Comparison of ENCODE assay signal across 11 cellular contexts in genomic region chr2:236642584-236643291, GRCh38.
DNase-seq lines count a peak whose midpoint lies in the region; ATAC-seq, FAIRE-seq and TF ChIP-seq lines count a peak whose summit lies in the region.
"Had no signal": no experiment of that assay in that cellular context is flagged by ENCODE, and none has a peak within 500 bp of the region (broad histone marks: within the 10 kb centered on the region; RNA-seq: fewer than 3 reads in every experiment).

No MANE protein-coding gene starts in this region.

- no peak for TF ChIP-seq POLR2A in breast epithelium (IDR thresholded peaks at IDR 0.05)

- dilution Hi-C loops in keratinocyte (cut with MboI; ENCODE audit: extremely low pct_ligation_motif_present, low sequenced_read_pairs) = no loop called here

- intact Hi-C loops in breast epithelium (cut with DNase I; ENCODE audit: low total_unique reads) = no loop called here

- TF ChIP-seq CTCF in breast epithelium (IDR thresholded peaks at IDR 0.05) (no peak), keratinocyte (optimal IDR thresholded peaks at IDR 0.05 in 1 of 3, IDR thresholded peaks at IDR 0.05 in 1 of 3, conservative IDR thresholded peaks at IDR 0.05 in 1 of 3; ENCODE audit: extremely low read depth in 1 of 3, insufficient read depth in 2 of 3, low read length in 3 of 3) (no peak)

- H3K9me3 ChIP-seq in breast epithelium (no peaks in the 10 kb centered on the region), keratinocyte (ENCODE audit: control insufficient read depth, low read depth, low read length) (peaks cover 12% of the 10 kb centered on the region)

- peak overlapping the region; percentile 37 for H2AFZ ChIP-seq in keratinocyte (ENCODE audit: control insufficient read depth, low read length)

- peak overlapping the region; percentile 66 for H3K9ac ChIP-seq in keratinocyte (ENCODE audit: control insufficient read depth, extremely low read depth, insufficient read depth, low read length)

- FAIRE-seq in keratinocyte (lab: Jason Lieb, UNC) = peak; percentile 48

- H3K4me1 ChIP-seq in breast epithelium (no peaks in the 10 kb centered on the region), keratinocyte (ENCODE audit: control insufficient read depth, extremely low read depth, insufficient read depth, low read length) (peaks cover 13% of the 10 kb centered on the region)

- peak overlapping the region; percentile 67 for H3K4me2 ChIP-seq in keratinocyte (ENCODE audit: control insufficient read depth, extremely low read depth, insufficient read depth, low read depth, low read length)

- H4K20me1 ChIP-seq in keratinocyte (ENCODE audit: control insufficient read depth, extremely low read depth, insufficient read depth, low read length) = no peaks in the 10 kb centered on the region

- DNase-seq in HCEC 1CT (peak; percentile 97), breast epithelium (ENCODE audit: low spot score in 2 of 2) (peak; percentile 60 to 71), keratinocyte (ENCODE audit: low read depth, low spot score) (peak; percentile 78), smooth muscle cell of the brain vasculature (ENCODE audit: low read depth, low spot score) (peak; percentile 84), COR-L47 (lab: John Stamatoyannopoulos, UW) (no peak)
- DNase-seq: activated naive CD8-positive, alpha-beta T cell treated with anti-CD3 and anti-CD28 coated beads for 36 hours; NK-92 treated with Interleukin-12 subunit alpha and Interleukin-12 subunit beta, amount 100 ng/mL, for 24 hours; retina had no signal

- H3K79me2 ChIP-seq in keratinocyte (ENCODE audit: control insufficient read depth, insufficient read depth, low read length) = no peaks in the 10 kb centered on the region

- no peak for ATAC-seq in HG03521 (IDR thresholded peaks at IDR 0.05; ENCODE audit: unreplicated experiment)
- ATAC-seq in GM21786 (IDR thresholded peaks at IDR 0.05; ENCODE audit: unreplicated experiment) = no peak
- ATAC-seq in GM19023 (IDR thresholded peaks at IDR 0.05; ENCODE audit: unreplicated experiment) = no peak

- H3K36me3 ChIP-seq in breast epithelium (no peaks in the 10 kb centered on the region), keratinocyte (ENCODE audit: control insufficient read depth in 2 of 2, extremely low read depth in 1 of 2, insufficient read depth in 2 of 2, low read length in 2 of 2) (no peaks in the 10 kb centered on the region)

- H3K4me3 ChIP-seq in breast epithelium = peak overlapping the region in 1 of 3 donors; percentile 33
- peak overlapping the region in 1 of 3 experiments; percentile 13 for H3K4me3 ChIP-seq in keratinocyte (ENCODE audit: control insufficient read depth in 2 of 3, extremely low read depth in 1 of 3, insufficient read depth in 2 of 3, low read depth in 1 of 3, low read length in 3 of 3)

- no peaks in the 10 kb centered on the region for H3K27me3 ChIP-seq in breast epithelium
- H3K27me3 ChIP-seq in keratinocyte (ENCODE audit: control insufficient read depth, extremely low read depth, insufficient read depth, low read length) = no peaks in the 10 kb centered on the region

- H3K9me1 ChIP-seq in keratinocyte (ENCODE audit: control insufficient read depth, extremely low read depth, insufficient read depth, low read length) = no peaks in the 10 kb centered on the region

- peak overlapping the region; percentile 79 to 86 for H3K27ac ChIP-seq in breast epithelium
- H3K27ac ChIP-seq in keratinocyte (ENCODE audit: control insufficient read depth, insufficient read depth, low read length) = peak overlapping the region; percentile 83
